Comparison of ENCODE assay signal across 26 cellular contexts in genomic region chr6:143957679-143958274, GRCh38.
"Had no signal": no experiment of that assay in that cellular context is flagged by ENCODE, and none has a peak within 500 bp of the region (broad histone marks: within the 10 kb centered on the region; RNA-seq: fewer than 3 reads in every experiment).

No MANE protein-coding gene starts in this region.

- H3K27me3 Mint-ChIP-seq: activated CD8-positive, alpha-beta T cell treated with anti-CD3 and anti-CD28 coated beads for 36 hours; activated naive CD4-positive, alpha-beta T cell treated with anti-CD3 and anti-CD28 coated beads, Interleukin-2, amount 10 ng/mL, durations not matched to agents 7 days and 5 days; activated naive CD8-positive, alpha-beta T cell treated with anti-CD3 and anti-CD28 coated beads for 36 hours had no signal

- H3K27ac Mint-ChIP-seq: activated CD8-positive, alpha-beta T cell treated with anti-CD3 and anti-CD28 coated beads for 36 hours; activated naive CD4-positive, alpha-beta T cell treated with anti-CD3 and anti-CD28 coated beads, Interleukin-2, amount 10 ng/mL, durations not matched to agents 7 days and 5 days; activated naive CD8-positive, alpha-beta T cell treated with anti-CD3 and anti-CD28 coated beads for 36 hours; activated T-cell treated with anti-CD3 and anti-CD28 coated beads, Interleukin-2, amount 50 U/mL, for 72 hours; activated T-helper 2 cell treated with anti-CD3 and anti-CD28 coated beads, Interferon-gamma antibody, Interleukin-2, Interleukin-4, amounts not matched to agents 10 μg/mL and 5 μg/mL and 100 μg/mL, durations not matched to agents 14 hours and 24 hours and 36 hours; T-cell had no signal

- H3K36me3 Mint-ChIP-seq: activated naive CD4-positive, alpha-beta T cell treated with anti-CD3 and anti-CD28 coated beads, Interleukin-2, amount 10 ng/mL, durations not matched to agents 7 days and 5 days; activated naive CD8-positive, alpha-beta T cell treated with anti-CD3 and anti-CD28 coated beads for 36 hours; T-cell had no signal

- H3K4me1 Mint-ChIP-seq: activated naive CD4-positive, alpha-beta T cell treated with anti-CD3 and anti-CD28 coated beads, Interleukin-2, amount 10 ng/mL, durations not matched to agents 7 days and 5 days; activated naive CD8-positive, alpha-beta T cell treated with anti-CD3 and anti-CD28 coated beads for 36 hours; T-cell had no signal

- DNase-seq: activated CD4-positive, alpha-beta T cell treated with anti-CD3 and anti-CD28 coated beads for 4 hours; activated CD8-positive, alpha-beta memory T cell treated with anti-CD3 and anti-CD28 coated beads, Interleukin-2, amount 50 U/mL, for 4 hours; activated CD8-positive, alpha-beta T cell treated with anti-CD3 and anti-CD28 coated beads for 36 hours; activated gamma-delta T cell treated with Interleukin-2 at 50 U/mL for 16 hours; activated naive CD4-positive, alpha-beta T cell treated with anti-CD3 and anti-CD28 coated beads, Interleukin-2, amount 10 ng/mL, durations not matched to agents 7 days and 5 days; activated naive CD8-positive, alpha-beta T cell treated with anti-CD3 and anti-CD28 coated beads for 36 hours; activated T-cell treated with anti-CD3 and anti-CD28 coated beads, Interleukin-2, amount 50 U/mL, for 72 hours; brain microvascular endothelial cell; Karpas-422; MM.1S; NCI-H1105; NCI-H1436; NCI-H1694 treated with DMSO at 0.1 percent for 48 hours; NCI-H2029 treated with DMSO at 0.1 percent for 48 hours; NCI-H345; NCI-H510A; NCI-H526 treated with DMSO at 0.1 percent for 48 hours; NCI-H82; T-cell; T-helper 2 cell; T1000; WERI-Rb-1 had no signal

- H3K9me3 Mint-ChIP-seq: activated CD8-positive, alpha-beta T cell treated with anti-CD3 and anti-CD28 coated beads for 36 hours; activated naive CD4-positive, alpha-beta T cell treated with anti-CD3 and anti-CD28 coated beads, Interleukin-2, amount 10 ng/mL, durations not matched to agents 7 days and 5 days; activated naive CD8-positive, alpha-beta T cell treated with anti-CD3 and anti-CD28 coated beads for 36 hours; activated T-cell treated with anti-CD3 and anti-CD28 coated beads, Interleukin-2, amount 50 U/mL, for 72 hours; activated T-helper 2 cell treated with anti-CD3 and anti-CD28 coated beads, Interferon-gamma antibody, Interleukin-2, Interleukin-4, amounts not matched to agents 10 μg/mL and 5 μg/mL and 100 μg/mL, durations not matched to agents 14 hours and 24 hours and 36 hours; T-cell had no signal

- H3K4me3 ChIP-seq: cardiac muscle cell, SK-N-MC had no signal

- H3K36me3 ChIP-seq: brain microvascular endothelial cell, cardiac muscle cell, WERI-Rb-1 had no signal

- H3K27ac ChIP-seq: brain microvascular endothelial cell, cardiac muscle cell, SK-N-MC, WERI-Rb-1 had no signal

- ATAC-seq: activated CD4-positive, CD25-positive, alpha-beta regulatory T cell treated with anti-CD3 and anti-CD28 coated beads, Interleukin-2, amount 50 U/mL, for 24 hours; activated CD8-positive, alpha-beta T cell treated with anti-CD3 and anti-CD28 coated beads for 36 hours; activated T-cell treated with anti-CD3 and anti-CD28 coated beads, Interleukin-2, amount 50 U/mL, for 72 hours; T-cell had no signal

- H3K4me3 Mint-ChIP-seq: activated CD8-positive, alpha-beta T cell treated with anti-CD3 and anti-CD28 coated beads for 36 hours; activated naive CD4-positive, alpha-beta T cell treated with anti-CD3 and anti-CD28 coated beads, Interleukin-2, amount 10 ng/mL, durations not matched to agents 7 days and 5 days; activated naive CD8-positive, alpha-beta T cell treated with anti-CD3 and anti-CD28 coated beads for 36 hours; activated T-cell treated with anti-CD3 and anti-CD28 coated beads, Interleukin-2, amount 50 U/mL, for 72 hours; T-cell had no signal

- H3K27me3 ChIP-seq: brain microvascular endothelial cell had no signal
